ENCODE assay signal across 8 cellular contexts in the genomic region with DNA sequence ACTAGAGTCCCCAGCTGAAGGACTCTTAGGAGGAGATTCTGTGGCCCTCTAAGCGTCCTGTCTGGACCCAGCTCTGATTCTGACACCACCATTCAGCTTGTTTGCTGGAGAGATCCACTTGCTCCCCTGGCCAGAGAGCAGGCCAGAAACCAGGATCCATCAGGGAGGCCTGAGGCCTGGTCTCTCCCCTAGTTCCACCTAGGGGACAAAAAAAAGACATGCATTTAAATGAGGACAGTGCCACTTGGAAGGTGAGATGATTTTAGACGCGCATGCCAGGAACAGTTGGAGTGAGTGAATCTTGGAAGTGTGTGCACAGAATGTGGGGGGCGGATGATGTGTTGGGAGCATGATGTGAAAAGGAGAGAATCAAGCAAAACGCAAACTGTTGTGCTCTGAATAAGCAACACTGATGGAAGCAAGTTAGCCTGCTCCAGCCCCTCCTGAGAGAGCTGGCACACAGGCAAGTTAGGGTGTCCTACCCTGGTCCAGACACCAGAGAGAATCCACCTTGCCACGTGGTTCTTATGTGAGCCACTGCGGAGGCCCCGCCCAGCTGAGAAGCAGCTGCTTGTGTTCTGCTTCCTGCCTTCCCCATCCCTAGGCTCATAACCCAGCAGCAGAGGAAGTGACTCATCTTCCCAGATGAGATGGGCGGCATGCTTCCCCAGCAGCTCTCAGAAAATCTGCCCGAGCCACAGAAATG. TPM values are rescaled to one million over a fixed set of nuclear protein-coding genes. Genes with fewer than 3 reads are reported as not detected.
DNase-seq lines count a peak whose midpoint lies in the region; ATAC-seq, FAIRE-seq and TF ChIP-seq lines count a peak whose summit lies in the region.
"Had no signal": no experiment of that assay in that cellular context is flagged by ENCODE, and none has a peak within 500 bp of the region (broad histone marks: within the 10 kb centered on the region; RNA-seq: fewer than 3 reads in every experiment).

No MANE protein-coding gene starts in this region.

- no peaks in the 10 kb centered on the region for H3K9me3 ChIP-seq in stomach

- H3K4me1 Mint-ChIP-seq in activated T-cell treated with anti-CD3 and anti-CD28 coated beads, Interleukin-2, amount 50 U/mL, for 4 hours (ENCODE audit: low read depth) = peaks cover 41% of the 10 kb centered on the region
- H3K4me1 Mint-ChIP-seq in natural killer cell treated with Interleukin-12 subunit alpha and Interleukin-12 subunit beta and Interleukin-15 and Interleukin-18, amount 100 ng/mL, for 72 hours (ENCODE audit: low read depth in 2 of 2) = peaks cover 38% of the 10 kb centered on the region in 2 donors

- H3K4me1 ChIP-seq in stomach = peaks cover 0 to 38% (median 12%) of the 10 kb centered on the region in 4 donors
- H3K4me1 ChIP-seq: parathyroid adenoma had no signal

- peak; percentile 67 for FAIRE-seq in RCC 7860 (lab: Jason Lieb, UNC)

- no peaks in the 10 kb centered on the region for H3K27me3 Mint-ChIP-seq in activated T-cell treated with anti-CD3 and anti-CD28 coated beads, Interleukin-2, amount 50 U/mL, for 4 hours (ENCODE audit: low read depth)
- H3K27me3 Mint-ChIP-seq in natural killer cell treated with Interleukin-12 subunit alpha and Interleukin-12 subunit beta and Interleukin-15 and Interleukin-18, amount 100 ng/mL, for 72 hours = peaks cover 8 to 12% of the 10 kb centered on the region in 2 donors

- TF ChIP-seq CTCF in stomach (IDR thresholded peaks at IDR 0.05) = no peak

- H3K36me3 Mint-ChIP-seq in activated T-cell treated with anti-CD3 and anti-CD28 coated beads, Interleukin-2, amount 50 U/mL, for 4 hours (ENCODE audit: insufficient read depth) = no peaks in the 10 kb centered on the region
- H3K36me3 Mint-ChIP-seq in natural killer cell treated with Interleukin-12 subunit alpha and Interleukin-12 subunit beta and Interleukin-15 and Interleukin-18, amount 100 ng/mL, for 72 hours = no peaks in the 10 kb centered on the region

- DNase-seq in RCC 7860 (ENCODE audit: low spot score) (peak; percentile 84), fibroblast of gingiva (ENCODE audit: low read depth) (peak; percentile 78), stomach (peak; percentile 44)
- DNase-seq in activated T-cell treated with anti-CD3 and anti-CD28 coated beads, Interleukin-2, amount 50 U/mL, for 4 hours = peak; percentile 71
- peak; percentile 85 for DNase-seq in natural killer cell treated with Interleukin-12 subunit alpha and Interleukin-12 subunit beta and Interleukin-15 and Interleukin-18, amount 100 ng/mL, for 72 hours (ENCODE audit: low spot score)

- no peaks in the 10 kb centered on the region for H3K36me3 ChIP-seq in stomach

- intact Hi-C loops in stomach (cut with DNase I; ENCODE audit: low total_unique reads) = loop anchor here (5.0 kb wide), 1 partner anchor 104 kb away; no protein-coding TSS in a partner anchor

- 53 to 73% (median 59%) methylated on average over 7 to 10 of the region's 10 CpGs for WGBS in stomach, 5 donors

- H3K4me3 Mint-ChIP-seq in activated T-cell treated with anti-CD3 and anti-CD28 coated beads, Interleukin-2, amount 50 U/mL, for 4 hours = peak overlapping the region; percentile 63
- H3K4me3 Mint-ChIP-seq in natural killer cell treated with Interleukin-12 subunit alpha and Interleukin-12 subunit beta and Interleukin-15 and Interleukin-18, amount 100 ng/mL, for 72 hours = peak overlapping the region; percentile 89

- peak overlapping the region; percentile 72 to 88 for H3K27ac Mint-ChIP-seq in natural killer cell treated with Interleukin-12 subunit alpha and Interleukin-12 subunit beta and Interleukin-15 and Interleukin-18, amount 100 ng/mL, for 72 hours

- H3K9me3 Mint-ChIP-seq in activated T-cell treated with anti-CD3 and anti-CD28 coated beads, Interleukin-2, amount 50 U/mL, for 4 hours = no peaks in the 10 kb centered on the region
- no peaks in the 10 kb centered on the region for H3K9me3 Mint-ChIP-seq in natural killer cell treated with Interleukin-12 subunit alpha and Interleukin-12 subunit beta and Interleukin-15 and Interleukin-18, amount 100 ng/mL, for 72 hours

- no peak overlapping the region for H3K4me3 ChIP-seq in stomach

- H3K27me3 ChIP-seq in stomach = no peaks in the 10 kb centered on the region

- ATAC-seq in GM18508 (IDR thresholded peaks at IDR 0.05; ENCODE audit: insufficient read depth, unreplicated experiment) (peak; percentile 57), HG03280 (IDR thresholded peaks at IDR 0.05; ENCODE audit: unreplicated experiment) (peak; percentile 47)
- peak; percentile 90 to 94 for ATAC-seq in activated T-cell treated with anti-CD3 and anti-CD28 coated beads, Interleukin-2, amount 50 U/mL, for 4 hours
- ATAC-seq in natural killer cell treated with Interleukin-12 subunit alpha and Interleukin-12 subunit beta and Interleukin-15 and Interleukin-18, amount 100 ng/mL, for 72 hours = peak; percentile 93

- TF ChIP-seq EP300 in stomach (IDR thresholded peaks at IDR 0.05) = no peak

- TF ChIP-seq POLR2A in stomach (IDR thresholded peaks at IDR 0.05) = no peak

- peak overlapping the region in 1 of 5 donors; percentile 52 for H3K27ac ChIP-seq in stomach
- H3K27ac ChIP-seq: parathyroid adenoma had no signal

RNA-seq across cellular contexts. Expression of a gene that starts 8.0 kb away (rescaled TPM):
- total RNA-seq in activated T-cell treated with anti-CD3 and anti-CD28 coated beads, Interleukin-2, amount 50 U/mL, for 4 hours = under 1 TPM; 0.18 to 0.30 (median 0.18) TPM
- under 1 TPM in 1 of 2 donors, not detected in 1; 0.06 TPM for total RNA-seq in natural killer cell treated with Interleukin-12 subunit alpha and Interleukin-12 subunit beta and Interleukin-15 and Interleukin-18, amount 100 ng/mL, for 72 hours
- 10 to 100 TPM in 4 of 5 donors, 1 to 10 TPM in 1; 9.4 to 68.2 (median 29.8) TPM for total RNA-seq in stomach
- 1 to 10 TPM; 3.3 to 5.2 (median 5.0) TPM for polyA plus RNA-seq in stomach

RNA-seq across cellular contexts. Expression of a gene that starts 46.2 kb away (rescaled TPM):
- total RNA-seq in activated T-cell treated with anti-CD3 and anti-CD28 coated beads, Interleukin-2, amount 50 U/mL, for 4 hours = not detected
- not detected for total RNA-seq in natural killer cell treated with Interleukin-12 subunit alpha and Interleukin-12 subunit beta and Interleukin-15 and Interleukin-18, amount 100 ng/mL, for 72 hours
- not detected for total RNA-seq in stomach
- polyA plus RNA-seq in stomach = not detected

Comparison
In these comparisons a context has a peak if more than half of its experiments do, and no peak if none do; other contexts are left out.
1. RNA of a gene that starts 8.0 kb away (total RNA-seq): 9.4 to 68.2 TPM in stomach; 0.18 to 0.30 TPM in activated T-cell treated with anti-CD3 and anti-CD28 coated beads, Interleukin-2, amount 50 U/mL, for 4 hours and 0.06 TPM in natural killer cell treated with Interleukin-12 subunit alpha and Interleukin-12 subunit beta and Interleukin-15 and Interleukin-18, amount 100 ng/mL, for 72 hours; every median in the first group is over 4 times any median in the second.
2. Peak in every context shown above with its lines, with median percentiles within 50 percentile points of each other: ATAC-seq and DNase-seq.